ENCODE assay signal across 26 cellular contexts in genomic region chr4:45869199-45869598, GRCh38.
"Had no signal": no experiment of that assay in that cellular context is flagged by ENCODE, and none has a peak within 500 bp of the region (broad histone marks: within the 10 kb centered on the region; RNA-seq: fewer than 3 reads in every experiment).

No MANE protein-coding gene starts in this region.

- H3K4me1 Mint-ChIP-seq: activated CD4-positive, alpha-beta memory T cell treated with anti-CD3 and anti-CD28 coated beads, Interleukin-2, amount 10 ng/mL, durations not matched to agents 7 days and 5 days; activated CD4-positive, alpha-beta T cell treated with anti-CD3 and anti-CD28 coated beads for 36 hours; activated CD4-positive, alpha-beta T cell treated with anti-CD3 and anti-CD28 coated beads, Interleukin-2, amount 10 ng/mL, durations not matched to agents 24 days and 14 days; central memory CD8-positive, alpha-beta T cell; endodermal cell had no signal

- H3K4me3 Mint-ChIP-seq: activated CD4-positive, alpha-beta memory T cell treated with anti-CD3 and anti-CD28 coated beads, Interleukin-2, amount 10 ng/mL, durations not matched to agents 7 days and 5 days; activated CD4-positive, alpha-beta T cell treated with anti-CD3 and anti-CD28 coated beads for 36 hours; activated CD4-positive, alpha-beta T cell treated with anti-CD3 and anti-CD28 coated beads, Interleukin-2, amount 10 ng/mL, durations not matched to agents 24 days and 14 days; activated naive CD8-positive, alpha-beta T cell; activated T-cell treated with anti-CD3 and anti-CD28 coated beads, Interleukin-2, amount 50 U/mL, for 24 hours; activated T-cell treated with anti-CD3 and anti-CD28 coated beads, Interleukin-2, amount 50 U/mL, for 72 hours; central memory CD8-positive, alpha-beta T cell; dendritic cell treated with granulocyte-macrophage colony-stimulating factor and Interleukin-4, amounts not matched to agents 40 ng/mL and 50 ng/mL, for 4 days; endodermal cell had no signal

- ATAC-seq: activated CD4-positive, alpha-beta T cell treated with anti-CD3 and anti-CD28 coated beads for 36 hours; activated T-cell treated with anti-CD3 and anti-CD28 coated beads, Interleukin-2, amount 50 U/mL, for 72 hours; esophagus mucosa; heart left ventricle had no signal

- H3K9me3 ChIP-seq: heart left ventricle had no signal

- H3K27me3 Mint-ChIP-seq: activated CD4-positive, alpha-beta memory T cell treated with anti-CD3 and anti-CD28 coated beads, Interleukin-2, amount 10 ng/mL, durations not matched to agents 7 days and 5 days; activated CD4-positive, alpha-beta T cell treated with anti-CD3 and anti-CD28 coated beads for 36 hours; activated CD4-positive, alpha-beta T cell treated with anti-CD3 and anti-CD28 coated beads, Interleukin-2, amount 10 ng/mL, durations not matched to agents 24 days and 14 days; activated naive CD8-positive, alpha-beta T cell; activated T-cell treated with anti-CD3 and anti-CD28 coated beads, Interleukin-2, amount 50 U/mL, for 24 hours; central memory CD8-positive, alpha-beta T cell; dendritic cell treated with granulocyte-macrophage colony-stimulating factor and Interleukin-4, amounts not matched to agents 40 ng/mL and 50 ng/mL, for 4 days had no signal

- H3K27ac ChIP-seq: brain microvascular endothelial cell, coronary artery, dorsolateral prefrontal cortex, heart left ventricle had no signal

- H3K4me1 ChIP-seq: heart left ventricle had no signal

- H3K27ac Mint-ChIP-seq: activated CD4-positive, alpha-beta memory T cell treated with anti-CD3 and anti-CD28 coated beads, Interleukin-2, amount 10 ng/mL, durations not matched to agents 7 days and 5 days; activated CD4-positive, alpha-beta T cell treated with anti-CD3 and anti-CD28 coated beads for 36 hours; activated CD4-positive, alpha-beta T cell treated with anti-CD3 and anti-CD28 coated beads, Interleukin-2, amount 10 ng/mL, durations not matched to agents 24 days and 14 days; activated naive CD8-positive, alpha-beta T cell; activated T-cell treated with anti-CD3 and anti-CD28 coated beads, Interleukin-2, amount 50 U/mL, for 24 hours; activated T-cell treated with anti-CD3 and anti-CD28 coated beads, Interleukin-2, amount 50 U/mL, for 72 hours; dendritic cell treated with granulocyte-macrophage colony-stimulating factor and Interleukin-4, amounts not matched to agents 40 ng/mL and 50 ng/mL, for 4 days; endodermal cell had no signal

- H3K9me3 Mint-ChIP-seq: dendritic cell treated with granulocyte-macrophage colony-stimulating factor and Interleukin-4, amounts not matched to agents 40 ng/mL and 50 ng/mL, for 4 days; endodermal cell had no signal

- DNase-seq: activated CD4-positive, alpha-beta memory T cell treated with anti-CD3 and anti-CD28 coated beads, Interleukin-2, amount 10 ng/mL, durations not matched to agents 7 days and 5 days; activated CD4-positive, alpha-beta T cell treated with anti-CD3 and anti-CD28 coated beads for 36 hours; activated CD4-positive, alpha-beta T cell treated with anti-CD3 and anti-CD28 coated beads, Interleukin-2, amount 10 ng/mL, durations not matched to agents 24 days and 14 days; activated CD4-positive, CD25-positive, alpha-beta regulatory T cell; activated CD4-positive, CD25-positive, alpha-beta regulatory T cell treated with anti-CD3 and anti-CD28 coated beads, Interleukin-2, amount 50 U/mL, for 72 hours; activated CD8-positive, alpha-beta memory T cell treated with anti-CD3 and anti-CD28 coated beads, Interleukin-2, amount 50 U/mL, for 48 hours; activated gamma-delta T cell; activated naive CD4-positive, alpha-beta T cell; activated naive CD4-positive, alpha-beta T cell treated with anti-CD3 and anti-CD28 coated beads, Interleukin-2, amount 50 U/mL, for 16 hours; activated T-cell treated with anti-CD3 and anti-CD28 coated beads for 4 hours; activated T-cell treated with anti-CD3 and anti-CD28 coated beads, Interleukin-2, amount 50 U/mL, for 24 hours; activated T-cell treated with anti-CD3 and anti-CD28 coated beads, Interleukin-2, amount 50 U/mL, for 72 hours; amniotic stem cell; anterior cingulate cortex; brain microvascular endothelial cell; dorsolateral prefrontal cortex; effector memory CD4-positive, alpha-beta T cell; endodermal cell; foreskin fibroblast; heart left ventricle; T-helper 2 cell had no signal

- H3K36me3 Mint-ChIP-seq: activated naive CD8-positive, alpha-beta T cell had no signal

- H3K4me3 ChIP-seq: coronary artery, dorsolateral prefrontal cortex, heart left ventricle had no signal

- H3K27me3 ChIP-seq: brain microvascular endothelial cell, dorsolateral prefrontal cortex, heart left ventricle had no signal
